Comparison of ENCODE assay signal across 35 cellular contexts in genomic region chr13:57832187-57832586, GRCh38.
"Had no signal": no experiment of that assay in that cellular context is flagged by ENCODE, and none has a peak within 500 bp of the region (broad histone marks: within the 10 kb centered on the region; RNA-seq: fewer than 3 reads in every experiment).

No MANE protein-coding gene starts in this region.

- H3K4me1 Mint-ChIP-seq: activated B cell treated with CpG ODN at 0.5 μM for 24 hours; activated CD4-positive, alpha-beta T cell treated with anti-CD3 and anti-CD28 coated beads, Interleukin-2, amount 10 ng/mL, durations not matched to agents 24 days and 14 days; activated naive CD8-positive, alpha-beta T cell treated with anti-CD3 and anti-CD28 coated beads for 36 hours; activated T-helper 17 cell treated with anti-CD3 and anti-CD28 coated beads, Interleukin-2, amount 50 U/mL, for 72 hours had no signal

- H3K27ac ChIP-seq: adrenal gland, body of pancreas, brain microvascular endothelial cell, breast epithelium, VCaP had no signal

- H3K4me3 ChIP-seq: adrenal gland, body of pancreas, breast epithelium had no signal

- H3K27me3 Mint-ChIP-seq: activated B cell treated with CpG ODN at 0.5 μM for 24 hours; activated CD4-positive, alpha-beta memory T cell treated with anti-CD3 and anti-CD28 coated beads for 36 hours; activated CD4-positive, alpha-beta T cell treated with anti-CD3 and anti-CD28 coated beads, Interleukin-2, amount 10 ng/mL, durations not matched to agents 24 days and 14 days; activated CD8-positive, alpha-beta T cell treated with anti-CD3 and anti-CD28 coated beads for 36 hours; activated naive CD8-positive, alpha-beta T cell treated with anti-CD3 and anti-CD28 coated beads for 36 hours; activated T-helper 17 cell treated with anti-CD3 and anti-CD28 coated beads, Interleukin-2, amount 50 U/mL, for 72 hours had no signal

- H3K9me3 ChIP-seq: adrenal gland, body of pancreas, breast epithelium had no signal

- ATAC-seq: activated CD8-positive, alpha-beta T cell treated with anti-CD3 and anti-CD28 coated beads for 36 hours; activated naive CD4-positive, alpha-beta T cell treated with anti-CD3 and anti-CD28 coated beads, Interleukin-2, amount 50 U/mL, for 72 hours; activated T-cell treated with anti-CD3 and anti-CD28 coated beads, Interleukin-2, amount 50 U/mL, for 4 hours; activated T-cell treated with anti-CD3 and anti-CD28 coated beads, Interleukin-2, amount 50 U/mL, for 72 hours; activated T-helper 17 cell treated with anti-CD3 and anti-CD28 coated beads, Interleukin-2, amount 50 U/mL, for 72 hours; body of pancreas had no signal

- H3K36me3 Mint-ChIP-seq: activated CD4-positive, alpha-beta memory T cell treated with anti-CD3 and anti-CD28 coated beads for 36 hours; activated naive CD4-positive, alpha-beta T cell treated with anti-CD3 and anti-CD28 coated beads, Interleukin-2, amount 50 U/mL, for 72 hours; activated naive CD8-positive, alpha-beta T cell treated with anti-CD3 and anti-CD28 coated beads for 36 hours had no signal

- H3K4me3 Mint-ChIP-seq: activated B cell treated with CpG ODN at 0.5 μM for 24 hours; activated CD4-positive, alpha-beta memory T cell treated with anti-CD3 and anti-CD28 coated beads for 36 hours; activated CD4-positive, alpha-beta T cell treated with anti-CD3 and anti-CD28 coated beads, Interleukin-2, amount 10 ng/mL, durations not matched to agents 24 days and 14 days; activated CD8-positive, alpha-beta T cell treated with anti-CD3 and anti-CD28 coated beads for 36 hours; activated naive CD4-positive, alpha-beta T cell treated with anti-CD3 and anti-CD28 coated beads for 36 hours; activated naive CD8-positive, alpha-beta T cell treated with anti-CD3 and anti-CD28 coated beads for 36 hours; activated T-cell treated with anti-CD3 and anti-CD28 coated beads, Interleukin-2, amount 50 U/mL, for 4 hours; activated T-cell treated with anti-CD3 and anti-CD28 coated beads, Interleukin-2, amount 50 U/mL, for 72 hours; activated T-helper 1 cell treated with anti-CD3 and anti-CD28 coated beads, Interleukin-12 subunit alpha, Interleukin-12 subunit beta, Interleukin-2, Interleukin-4 antibody, amounts not matched to agents 30 ng/mL and 10 ng/mL and 1 ng/mL, durations not matched to agents 14 hours and 24 hours and 36 hours; activated T-helper 17 cell treated with anti-CD3 and anti-CD28 coated beads, Interleukin-2, amount 50 U/mL, for 72 hours; T-helper 1 cell treated with Interleukin-12 subunit alpha and Interleukin-12 subunit beta and Interleukin-4 antibody, amounts not matched to agents 30 μg/mL and 1 μg/mL, for 36 hours; T-helper 2 cell treated with Interferon-gamma antibody and Interleukin-4, amounts not matched to agents 5 μg/mL and 100 μg/mL, for 36 hours had no signal

- DNase-seq: activated B cell treated with CpG ODN at 0.5 μM for 24 hours; activated CD4-positive, alpha-beta memory T cell treated with anti-CD3 and anti-CD28 coated beads for 36 hours; activated CD4-positive, alpha-beta T cell treated with anti-CD3 and anti-CD28 coated beads for 4 hours; activated CD4-positive, alpha-beta T cell treated with anti-CD3 and anti-CD28 coated beads, Interleukin-2, amount 10 ng/mL, durations not matched to agents 24 days and 14 days; activated CD4-positive, alpha-beta T cell treated with anti-CD3 and anti-CD28 coated beads, Interleukin-2, amount 50 U/mL, for 1 hour; activated CD4-positive, alpha-beta T cell treated with anti-CD3 and anti-CD28 coated beads, Interleukin-2, amount 50 U/mL, for 4 hours; activated CD4-positive, CD25-positive, alpha-beta regulatory T cell treated with anti-CD3 and anti-CD28 coated beads, Interleukin-2, amount 50 U/mL, for 72 hours; activated CD8-positive, alpha-beta memory T cell treated with anti-CD3 and anti-CD28 coated beads, Interleukin-2, amount 50 U/mL, for 4 hours; activated CD8-positive, alpha-beta T cell treated with anti-CD3 and anti-CD28 coated beads for 36 hours; activated effector memory CD4-positive, alpha-beta T cell treated with anti-CD3 and anti-CD28 coated beads, Interleukin-2, amount 50 U/mL, for 16 hours; activated gamma-delta T cell treated with Interleukin-2 at 50 U/mL for 16 hours; activated naive CD4-positive, alpha-beta T cell; activated naive CD4-positive, alpha-beta T cell treated with anti-CD3 and anti-CD28 coated beads for 36 hours; activated naive CD4-positive, alpha-beta T cell treated with anti-CD3 and anti-CD28 coated beads, Interleukin-2, amount 50 U/mL, for 16 hours; activated naive CD8-positive, alpha-beta T cell treated with anti-CD3 and anti-CD28 coated beads for 36 hours; activated T-cell treated with anti-CD3 and anti-CD28 coated beads for 4 hours; activated T-cell treated with anti-CD3 and anti-CD28 coated beads, Interleukin-2, amount 50 U/mL, for 1 hour; activated T-cell treated with anti-CD3 and anti-CD28 coated beads, Interleukin-2, amount 50 U/mL, for 4 hours; activated T-cell treated with anti-CD3 and anti-CD28 coated beads, Interleukin-2, amount 50 U/mL, for 72 hours; adrenal gland; amniotic stem cell; aorta; body of pancreas; brain microvascular endothelial cell; central memory CD4-positive, alpha-beta T cell; T-helper 1 cell; T-helper 2 cell; T-helper 9 cell had no signal

- H3K27me3 ChIP-seq: adrenal gland, body of pancreas, brain microvascular endothelial cell, breast epithelium had no signal

- H3K36me3 ChIP-seq: adrenal gland, brain microvascular endothelial cell, breast epithelium had no signal

- H3K27ac Mint-ChIP-seq: activated B cell treated with CpG ODN at 0.5 μM for 24 hours; activated CD4-positive, alpha-beta memory T cell treated with anti-CD3 and anti-CD28 coated beads for 36 hours; activated CD4-positive, alpha-beta T cell treated with anti-CD3 and anti-CD28 coated beads, Interleukin-2, amount 10 ng/mL, durations not matched to agents 24 days and 14 days; activated CD8-positive, alpha-beta T cell treated with anti-CD3 and anti-CD28 coated beads for 36 hours; activated naive CD4-positive, alpha-beta T cell treated with anti-CD3 and anti-CD28 coated beads for 36 hours; activated naive CD4-positive, alpha-beta T cell treated with anti-CD3 and anti-CD28 coated beads, Interleukin-2, amount 50 U/mL, for 72 hours; activated naive CD8-positive, alpha-beta T cell treated with anti-CD3 and anti-CD28 coated beads for 36 hours; activated T-cell treated with anti-CD3 and anti-CD28 coated beads, Interleukin-2, amount 50 U/mL, for 72 hours; activated T-helper 1 cell treated with anti-CD3 and anti-CD28 coated beads, Interleukin-12 subunit alpha, Interleukin-12 subunit beta, Interleukin-2, Interleukin-4 antibody, amounts not matched to agents 30 ng/mL and 10 ng/mL and 1 ng/mL, durations not matched to agents 14 hours and 24 hours and 36 hours; activated T-helper 17 cell treated with anti-CD3 and anti-CD28 coated beads, Interleukin-2, amount 50 U/mL, for 72 hours; T-helper 1 cell treated with Interleukin-12 subunit alpha and Interleukin-12 subunit beta and Interleukin-4 antibody, amounts not matched to agents 30 μg/mL and 1 μg/mL, for 36 hours; T-helper 2 cell treated with Interferon-gamma antibody and Interleukin-4, amounts not matched to agents 5 μg/mL and 100 μg/mL, for 36 hours had no signal

- H3K4me1 ChIP-seq: adrenal gland, body of pancreas, breast epithelium had no signal
